17 cellular contexts compared by ENCODE assay signal in the genomic region with DNA sequence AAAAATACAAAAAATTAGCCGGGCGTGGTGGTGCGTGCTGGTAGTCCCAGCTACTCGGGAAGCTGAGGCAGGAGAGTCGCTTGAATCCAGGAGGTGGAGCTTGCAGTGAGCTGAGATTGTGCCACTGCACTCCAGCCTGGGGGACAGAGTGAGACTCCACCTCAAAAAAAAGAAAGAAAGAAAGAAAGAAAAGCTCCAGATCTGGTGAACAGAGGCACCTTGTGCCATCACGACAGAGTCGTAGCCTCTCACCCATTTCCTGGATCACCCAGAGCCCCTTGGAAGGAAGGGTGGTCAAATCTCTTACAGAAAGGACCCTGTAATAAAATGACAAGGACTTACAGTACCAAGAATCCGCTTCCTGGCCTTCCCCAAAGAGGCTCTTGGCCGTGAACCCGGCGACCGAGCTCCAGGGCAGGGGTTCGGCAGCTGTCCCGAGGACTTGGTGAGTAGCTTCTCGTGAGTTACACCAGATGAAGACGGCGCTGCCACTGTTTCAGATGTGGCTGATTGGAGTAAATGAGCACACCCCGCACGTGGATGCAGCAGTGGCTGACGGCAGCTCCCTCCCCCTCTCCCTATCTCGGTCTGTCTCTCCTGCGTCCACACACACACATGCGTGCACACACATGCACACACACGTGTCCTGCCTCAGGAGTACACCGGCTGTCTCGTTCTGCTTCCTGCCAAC. TPM values are rescaled to one million over a fixed set of nuclear protein-coding genes. Genes with fewer than 3 reads are reported as not detected.
A peak's percentile ranks its signal among the peaks of the same experiment; 100 is the strongest.
DNase-seq lines count a peak whose midpoint lies in the region; ATAC-seq and TF ChIP-seq lines count a peak whose summit lies in the region.
"Had no signal": no experiment of that assay in that cellular context is flagged by ENCODE, and none has a peak within 500 bp of the region (broad histone marks: within the 10 kb centered on the region; RNA-seq: fewer than 3 reads in every experiment).

No MANE protein-coding gene starts in this region.

- no peak overlapping the region for H3K23ac ChIP-seq in H9 (ENCODE audit: insufficient read length, low read depth, low read length)

- H2BK5ac ChIP-seq in H9 (ENCODE audit: insufficient read length, low read length): no peak overlapping the region

- H3K18ac ChIP-seq in H9 (ENCODE audit: insufficient read length, low read depth, low read length): peak overlapping the region; percentile 28

- H3K14ac ChIP-seq in H9 (ENCODE audit: insufficient read depth, low read length): no peak overlapping the region

- H2BK12ac ChIP-seq in H9 (ENCODE audit: insufficient read length, low read depth, low read length): no peak overlapping the region

- H3K27ac ChIP-seq in BLaER1 treated with 17β-estradiol and CSF1 and Interleukin-3, amounts not matched to agents 10 nM and 100 nM: peak overlapping the region in 4 of 11 experiments; percentile 11 to 45 (median 39); a peak in 6 of 22 replicates
- H3K27ac ChIP-seq in H9 (ENCODE audit: insufficient read length, low read depth, low read length): no peak overlapping the region
- H3K27ac ChIP-seq in colonic mucosa: no peak overlapping the region
- H3K27ac ChIP-seq in osteoblast (ENCODE audit: low read depth, low read length): no peak overlapping the region
- H3K27ac ChIP-seq: KMS-11 had no signal

- no peaks in the 10 kb centered on the region; a peak in 1 of 22 replicates for H3K36me3 ChIP-seq in BLaER1 treated with 17β-estradiol and CSF1 and Interleukin-3, amounts not matched to agents 10 nM and 100 nM
- no peaks in the 10 kb centered on the region for H3K36me3 ChIP-seq in colonic mucosa
- peaks cover 12% of the 10 kb centered on the region for H3K36me3 ChIP-seq in osteoblast (ENCODE audit: insufficient read depth, low read length)

- TF ChIP-seq CTCF in H9 (conservative IDR thresholded peaks at IDR 0.05) (no peak), colonic mucosa (IDR thresholded peaks at IDR 0.05) (no peak), osteoblast (IDR thresholded peaks at IDR 0.05; ENCODE audit: extremely low read depth, low read depth, low read length) (no peak)

- no peak overlapping the region for H4K8ac ChIP-seq in H9 (replicated peaks; ENCODE audit: insufficient read length, low read depth, low read length)

- no peak overlapping the region for H2AK5ac ChIP-seq in H9 (ENCODE audit: insufficient read length, low read length)

- no peak overlapping the region for H3T11ph ChIP-seq in H9 (ENCODE audit: low read length)

- no peak overlapping the region for H3K56ac ChIP-seq in H9 (ENCODE audit: insufficient read length, low read depth, low read length)

- H3K4me3 ChIP-seq in BLaER1 treated with 17β-estradiol and CSF1 and Interleukin-3, amounts not matched to agents 10 nM and 100 nM: no peak overlapping the region
- no peak overlapping the region for H3K4me3 ChIP-seq in colonic mucosa
- no peak overlapping the region for H3K4me3 ChIP-seq in osteoblast (ENCODE audit: insufficient read depth, low read length)

- no peak overlapping the region for H3K4me3 Mint-ChIP-seq in H9
- H3K4me3 Mint-ChIP-seq: CD4-positive, alpha-beta memory T cell had no signal

- peaks cover 22 to 100% (median 87%) of the 10 kb centered on the region in 10 experiments for H3K4me1 ChIP-seq in BLaER1 treated with 17β-estradiol and CSF1 and Interleukin-3, amounts not matched to agents 10 nM and 100 nM
- no peaks in the 10 kb centered on the region for H3K4me1 ChIP-seq in H9 (ENCODE audit: insufficient read depth, low read length)
- peaks cover 4% of the 10 kb centered on the region for H3K4me1 ChIP-seq in colonic mucosa
- H3K4me1 ChIP-seq in osteoblast (ENCODE audit: insufficient read depth, low read length): peaks cover 7% of the 10 kb centered on the region

- peak; percentile 33 for DNase-seq in H9
- peak; percentile 18 for DNase-seq in colonic mucosa
- DNase-seq in osteoblast (ENCODE audit: insufficient read length, low spot score, missing footprints): peak; percentile 62
- no peak for DNase-seq in activated naive CD4-positive, alpha-beta T cell treated with anti-CD3 and anti-CD28 coated beads, Interleukin-2, amount 50 U/mL, for 72 hours (ENCODE audit: low spot score in 2 of 2)
- DNase-seq in amniotic stem cell (lab: John Stamatoyannopoulos, UW): no peak
- no peak for DNase-seq in GOT3 (lab: John Stamatoyannopoulos, UW)
- DNase-seq in kidney glomerular epithelial cell (lab: John Stamatoyannopoulos, UW): no peak
- DNase-seq: ACHN; CD4-positive, alpha-beta memory T cell; HCEC 1CT; NCI-H2029 treated with DMSO at 0.1 percent for 48 hours; NCI-H82 had no signal

- peaks cover 0 to 13% (median 0%) of the 10 kb centered on the region in 11 experiments; a peak in 6 of 22 replicates for H4K20me1 ChIP-seq in BLaER1 treated with 17β-estradiol and CSF1 and Interleukin-3, amounts not matched to agents 10 nM and 100 nM
- H4K20me1 ChIP-seq in H9 (ENCODE audit: control insufficient read depth, insufficient read depth, insufficient read length) (no peaks in the 10 kb centered on the region), osteoblast (ENCODE audit: insufficient read depth, low read length) (peaks cover 9% of the 10 kb centered on the region)

- H3K9ac ChIP-seq in BLaER1 treated with 17β-estradiol and CSF1 and Interleukin-3, amounts not matched to agents 10 nM and 100 nM: peak overlapping the region in 5 of 11 experiments; percentile 5 to 51 (median 42); a peak in 7 of 22 replicates
- H3K9ac ChIP-seq in H9 (ENCODE audit: extremely low read depth, insufficient read length, low read length) (no peak overlapping the region), colonic mucosa (ENCODE audit: low read depth in 2 of 2, low read length in 2 of 2) (no peak overlapping the region)
- H3K9ac ChIP-seq: KMS-11 had no signal

- no peak overlapping the region for H2BK20ac ChIP-seq in H9 (ENCODE audit: low read depth, low read length, poor library complexity, severe bottlenecking)

- H3K27me3 Mint-ChIP-seq in H9 (ENCODE audit: low read depth): peaks cover 2% of the 10 kb centered on the region
- H3K27me3 Mint-ChIP-seq: CD4-positive, alpha-beta memory T cell had no signal

- H3K9me3 ChIP-seq in BLaER1 treated with 17β-estradiol and CSF1 and Interleukin-3, amounts not matched to agents 10 nM and 100 nM (replicated peaks in 1 of 11): 0 out of 22 replicates have a peak, but pooled peaks cover 0 to 4% (median 0%) of the 10 kb centered on the region in 11 experiments
- H3K9me3 ChIP-seq in H9 (ENCODE audit: control insufficient read depth, low read depth, low read length) (no peaks in the 10 kb centered on the region), colonic mucosa (no peaks in the 10 kb centered on the region), osteoblast (ENCODE audit: low read depth, low read length) (no peaks in the 10 kb centered on the region)

- no peak overlapping the region for H4K5ac ChIP-seq in H9 (ENCODE audit: insufficient read length, low read depth, low read length)

- peak overlapping the region; percentile 3 to 90 (median 75); a peak in 19 of 22 replicates for H3K4me2 ChIP-seq in BLaER1 treated with 17β-estradiol and CSF1 and Interleukin-3, amounts not matched to agents 10 nM and 100 nM
- H3K4me2 ChIP-seq in H9 (ENCODE audit: insufficient read depth, insufficient read length, low read length) (no peak overlapping the region), osteoblast (ENCODE audit: insufficient read depth, low read length) (no peak overlapping the region)
- H3K4me2 ChIP-seq: KMS-11 had no signal

- H3K79me2 ChIP-seq in H9 (ENCODE audit: insufficient read depth, low read length) (no peaks in the 10 kb centered on the region), osteoblast (ENCODE audit: insufficient read depth, low read length) (peaks cover 7% of the 10 kb centered on the region)

- H3K79me1 ChIP-seq in H9 (ENCODE audit: insufficient read depth, low read depth, low read length, poor library complexity, severe bottlenecking): no peaks in the 10 kb centered on the region

- no peak overlapping the region for H2BK120ac ChIP-seq in H9 (ENCODE audit: low read depth, low read length, poor library complexity, severe bottlenecking)

- intact Hi-C loops in colonic mucosa (cut with DNase I): no loop called here

- no peaks in the 10 kb centered on the region; a peak in 1 of 5 replicates for H3K9me3 Mint-ChIP-seq in H9
- no peaks in the 10 kb centered on the region for H3K9me3 Mint-ChIP-seq in activated naive CD4-positive, alpha-beta T cell treated with anti-CD3 and anti-CD28 coated beads, Interleukin-2, amount 50 U/mL, for 72 hours
- H3K9me3 Mint-ChIP-seq: CD4-positive, alpha-beta memory T cell had no signal

- WGBS in H9 (ENCODE audit: extremely low coverage, insufficient read length, low lambda C conversion rate): no CpG with 5 or more reads among the region's 26 CpGs

- no peak overlapping the region for H2BK15ac ChIP-seq in H9 (ENCODE audit: low read depth, low read length)

- H3K4ac ChIP-seq in H9 (ENCODE audit: low read depth, low read length): no peak overlapping the region

- H3K27me3 ChIP-seq in BLaER1 treated with 17β-estradiol and CSF1 and Interleukin-3, amounts not matched to agents 10 nM and 100 nM: no peaks in the 10 kb centered on the region
- H3K27me3 ChIP-seq in H9 (ENCODE audit: insufficient read depth, low read length) (no peaks in the 10 kb centered on the region), colonic mucosa (no peaks in the 10 kb centered on the region), osteoblast (ENCODE audit: insufficient read depth, low read length) (no peaks in the 10 kb centered on the region)

- no peak for ATAC-seq in activated naive CD4-positive, alpha-beta T cell treated with anti-CD3 and anti-CD28 coated beads, Interleukin-2, amount 50 U/mL, for 72 hours
- ATAC-seq: SK-N-SH treated with all-trans-retinoic acid at 6 μM for 48 hours had no signal

- H4K91ac ChIP-seq in H9 (ENCODE audit: insufficient read length, low read depth, low read length): no peak overlapping the region

- peaks cover 3 to 4% of the 10 kb centered on the region in 2 experiments for H3K4me1 Mint-ChIP-seq in H9

- H3K36me3 Mint-ChIP-seq in H9 (ENCODE audit: insufficient read depth in 1 of 3, low read depth in 3 of 3): peaks cover 0 to 18% (median 8%) of the 10 kb centered on the region in 3 experiments; a peak in 4 of 7 replicates
- no peaks in the 10 kb centered on the region for H3K36me3 Mint-ChIP-seq in activated naive CD4-positive, alpha-beta T cell treated with anti-CD3 and anti-CD28 coated beads, Interleukin-2, amount 50 U/mL, for 72 hours

- H2AFZ ChIP-seq in H9 (ENCODE audit: low read length) (no peak overlapping the region), osteoblast (ENCODE audit: low read length) (no peak overlapping the region)

- no peak overlapping the region; a peak in 1 of 7 replicates for H3K27ac Mint-ChIP-seq in H9
- H3K27ac Mint-ChIP-seq in activated naive CD4-positive, alpha-beta T cell treated with anti-CD3 and anti-CD28 coated beads, Interleukin-2, amount 50 U/mL, for 72 hours: peak overlapping the region in 1 of 2 donors; percentile 36
- H3K27ac Mint-ChIP-seq: B cell; CD4-positive, alpha-beta memory T cell had no signal

- no peaks in the 10 kb centered on the region for H3K23me2 ChIP-seq in H9 (ENCODE audit: insufficient read length, low read depth, low read length, poor library complexity, severe bottlenecking)

RNA-seq across cellular contexts. Expression of gene LGALS3BP, which starts 13.5 kb away (rescaled TPM):
- 69.8 and 76.4 TPM in 2 replicates for total RNA-seq in H9 (2021)
- total RNA-seq in colonic mucosa: 100 to 1,000 TPM; 635 to 674 TPM
- total RNA-seq in osteoblast: 388 and 457 TPM in 2 replicates
- 10 to 100 TPM; 71.3 to 95.6 TPM for total RNA-seq in activated naive CD4-positive, alpha-beta T cell treated with anti-CD3 and anti-CD28 coated beads, Interleukin-2, amount 50 U/mL, for 72 hours

RNA-seq across cellular contexts. Expression of gene TIMP2, which starts 41.1 kb away (rescaled TPM):
- 29.0 and 30.3 TPM in 2 replicates for total RNA-seq in H9 (2021)
- 10 to 100 TPM; 42.8 to 86.1 TPM for total RNA-seq in colonic mucosa
- 164 and 171 TPM in 2 replicates for total RNA-seq in osteoblast
- total RNA-seq in activated naive CD4-positive, alpha-beta T cell treated with anti-CD3 and anti-CD28 coated beads, Interleukin-2, amount 50 U/mL, for 72 hours: 1 to 10 TPM; 1.1 TPM

RNA-seq across cellular contexts. Expression of gene CANT1, which starts 43.3 kb away (rescaled TPM):
- total RNA-seq in H9 (2021) (32.4 and 33.0 TPM in 2 replicates), colonic mucosa (100 to 1,000 TPM; 247 to 390 TPM), osteoblast (49.2 and 51.3 TPM in 2 replicates)
- 10 to 100 TPM; 54.7 to 57.0 TPM for total RNA-seq in activated naive CD4-positive, alpha-beta T cell treated with anti-CD3 and anti-CD28 coated beads, Interleukin-2, amount 50 U/mL, for 72 hours

RNA-seq across cellular contexts. Expression of gene C1QTNF1, which starts 57.7 kb away (rescaled TPM):
- total RNA-seq in H9 (2021) (0.55 and 0.96 TPM in 2 replicates), colonic mucosa (10 to 100 TPM; 10.4 to 12.1 TPM), osteoblast (13.8 and 14.4 TPM in 2 replicates)
- not detected for total RNA-seq in activated naive CD4-positive, alpha-beta T cell treated with anti-CD3 and anti-CD28 coated beads, Interleukin-2, amount 50 U/mL, for 72 hours
- total RNA-seq: B cell; CD4-positive, alpha-beta memory T cell; G401 had no signal

Comparison
In these comparisons a context has a peak if more than half of its experiments do, and no peak if none do; other contexts are left out.
1. H3K4me2 ChIP-seq: peak in BLaER1 treated with 17β-estradiol and CSF1 and Interleukin-3, amounts not matched to agents 10 nM and 100 nM (11 of 11); none in H9 (single experiment) and osteoblast (single experiment).
2. DNase-seq: peak in H9 (single experiment), colonic mucosa (single experiment) and osteoblast (single experiment); none in activated naive CD4-positive, alpha-beta T cell treated with anti-CD3 and anti-CD28 coated beads, Interleukin-2, amount 50 U/mL, for 72 hours (0 of 2), amniotic stem cell (single experiment), GOT3 (single experiment) and kidney glomerular epithelial cell (single experiment).
3. RNA of gene TIMP2, which starts 41.1 kb away (total RNA-seq): 164 to 171 TPM in osteoblast, 42.8 to 86.1 TPM in colonic mucosa and 29.0 to 30.3 TPM in H9; 1.1 TPM in activated naive CD4-positive, alpha-beta T cell treated with anti-CD3 and anti-CD28 coated beads, Interleukin-2, amount 50 U/mL, for 72 hours; every median in the first group is over 10 times any median in the second.